16 cellular contexts compared by ENCODE assay signal in genomic region chr1:235861857-235862256, GRCh38. TPM values are rescaled to one million over a fixed set of nuclear protein-coding genes. Genes with fewer than 3 reads are reported as not detected.
DNase-seq lines count a peak whose midpoint lies in the region; ATAC-seq, FAIRE-seq and TF ChIP-seq lines count a peak whose summit lies in the region.
"Had no signal": no experiment of that assay in that cellular context is flagged by ENCODE, and none has a peak within 500 bp of the region (broad histone marks: within the 10 kb centered on the region; RNA-seq: fewer than 3 reads in every experiment).

No MANE protein-coding gene starts in this region.

- H4K8ac ChIP-seq in H9 (replicated peaks; ENCODE audit: insufficient read length, low read depth, low read length), result no peak overlapping the region

- no peak overlapping the region for H2BK120ac ChIP-seq in H9 (ENCODE audit: low read depth, low read length, poor library complexity, severe bottlenecking)

- no peak overlapping the region for H3K4ac ChIP-seq in H9 (ENCODE audit: low read depth, low read length)

- H3K27me3 Mint-ChIP-seq in activated CD8-positive, alpha-beta memory T cell treated with anti-CD3 and anti-CD28 coated beads, Interleukin-2, amount 10 ng/mL, durations not matched to agents 7 days and 5 days, result no peaks in the 10 kb centered on the region
- no peaks in the 10 kb centered on the region for H3K27me3 Mint-ChIP-seq in activated naive CD8-positive, alpha-beta T cell treated with anti-CD3 and anti-CD28 coated beads, Interleukin-2, amount 10 ng/mL, durations not matched to agents 7 days and 5 days
- peaks cover 28% of the 10 kb centered on the region for H3K27me3 Mint-ChIP-seq in H9 (ENCODE audit: low read depth)
- no peaks in the 10 kb centered on the region for H3K27me3 Mint-ChIP-seq in T-helper 2 cell treated with Interferon-gamma antibody and Interleukin-4, amounts not matched to agents 5 μg/mL and 100 μg/mL, for 36 hours (ENCODE audit: low read depth)

- no peaks in the 10 kb centered on the region for H3K36me3 ChIP-seq in neutrophil

- no peak for ATAC-seq in activated CD8-positive, alpha-beta memory T cell treated with anti-CD3 and anti-CD28 coated beads, Interleukin-2, amount 10 ng/mL, durations not matched to agents 7 days and 5 days
- ATAC-seq in activated naive CD8-positive, alpha-beta T cell treated with anti-CD3 and anti-CD28 coated beads, Interleukin-2, amount 10 ng/mL, durations not matched to agents 7 days and 5 days (ENCODE audit: low read depth), result no peak

- H4K91ac ChIP-seq in H9 (ENCODE audit: insufficient read length, low read depth, low read length), result no peak overlapping the region

- H3K4me1 ChIP-seq in neutrophil (ENCODE audit: control insufficient read depth in 1 of 2, insufficient read depth in 1 of 2, low read depth in 1 of 2, low read length in 1 of 2) (peaks cover 77 to 80% of the 10 kb centered on the region in 2 experiments), H9 (ENCODE audit: insufficient read depth, low read length) (no peaks in the 10 kb centered on the region; the same call in 1 of the 2 replicates)

- peaks cover 3% of the 10 kb centered on the region for H3K23me2 ChIP-seq in H9 (ENCODE audit: insufficient read length, low read depth, low read length, poor library complexity, severe bottlenecking)

- H3K9me3 ChIP-seq in neutrophil (no peaks in the 10 kb centered on the region), H9 (ENCODE audit: control insufficient read depth, low read depth, low read length) (no peaks in the 10 kb centered on the region)

- H3K23ac ChIP-seq in H9 (ENCODE audit: insufficient read length, low read depth, low read length), result no peak overlapping the region

- H3K9ac ChIP-seq in H9 (ENCODE audit: extremely low read depth, insufficient read length, low read length), result no peak overlapping the region

- H3K36me3 Mint-ChIP-seq in activated CD8-positive, alpha-beta memory T cell treated with anti-CD3 and anti-CD28 coated beads, Interleukin-2, amount 10 ng/mL, durations not matched to agents 7 days and 5 days, result peaks cover 30% of the 10 kb centered on the region
- peaks cover 22% of the 10 kb centered on the region for H3K36me3 Mint-ChIP-seq in activated naive CD8-positive, alpha-beta T cell treated with anti-CD3 and anti-CD28 coated beads, Interleukin-2, amount 10 ng/mL, durations not matched to agents 7 days and 5 days
- H3K36me3 Mint-ChIP-seq in H9 (ENCODE audit: insufficient read depth in 1 of 3, low read depth in 3 of 3), result no peaks in the 10 kb centered on the region
- H3K36me3 Mint-ChIP-seq in T-helper 2 cell treated with Interferon-gamma antibody and Interleukin-4, amounts not matched to agents 5 μg/mL and 100 μg/mL, for 36 hours (ENCODE audit: low read depth), result peaks cover 1% of the 10 kb centered on the region

- H3K27ac ChIP-seq in neutrophil (peak overlapping the region; percentile 99), H9 (ENCODE audit: insufficient read length, low read depth, low read length) (no peak overlapping the region)

- no peak overlapping the region for H3T11ph ChIP-seq in H9 (ENCODE audit: low read length)

- H3K79me2 ChIP-seq in H9 (ENCODE audit: insufficient read depth, low read length), result no peaks in the 10 kb centered on the region

- no peak overlapping the region for H2AK5ac ChIP-seq in H9 (ENCODE audit: insufficient read length, low read length)

- peak overlapping the region; percentile 63 for H3K27ac Mint-ChIP-seq in activated CD8-positive, alpha-beta memory T cell treated with anti-CD3 and anti-CD28 coated beads, Interleukin-2, amount 10 ng/mL, durations not matched to agents 7 days and 5 days
- H3K27ac Mint-ChIP-seq in activated naive CD8-positive, alpha-beta T cell treated with anti-CD3 and anti-CD28 coated beads, Interleukin-2, amount 10 ng/mL, durations not matched to agents 7 days and 5 days, result peak overlapping the region; percentile 33
- H3K27ac Mint-ChIP-seq in H9, result no peak overlapping the region
- H3K27ac Mint-ChIP-seq in T-helper 2 cell treated with Interferon-gamma antibody and Interleukin-4, amounts not matched to agents 5 μg/mL and 100 μg/mL, for 36 hours, result no peak overlapping the region

- no peak overlapping the region for H2BK12ac ChIP-seq in H9 (ENCODE audit: insufficient read length, low read depth, low read length)

- H2BK20ac ChIP-seq in H9 (ENCODE audit: low read depth, low read length, poor library complexity, severe bottlenecking), result no peak overlapping the region

- peaks cover 53% of the 10 kb centered on the region for H3K4me1 Mint-ChIP-seq in activated CD8-positive, alpha-beta memory T cell treated with anti-CD3 and anti-CD28 coated beads, Interleukin-2, amount 10 ng/mL, durations not matched to agents 7 days and 5 days
- peaks cover 50% of the 10 kb centered on the region for H3K4me1 Mint-ChIP-seq in activated naive CD8-positive, alpha-beta T cell treated with anti-CD3 and anti-CD28 coated beads, Interleukin-2, amount 10 ng/mL, durations not matched to agents 7 days and 5 days
- peaks cover 9 to 11% of the 10 kb centered on the region in 2 experiments for H3K4me1 Mint-ChIP-seq in H9
- H3K4me1 Mint-ChIP-seq in T-helper 2 cell treated with Interferon-gamma antibody and Interleukin-4, amounts not matched to agents 5 μg/mL and 100 μg/mL, for 36 hours (ENCODE audit: low read depth), result peaks cover 39% of the 10 kb centered on the region

- H4K20me1 ChIP-seq in H9 (ENCODE audit: control insufficient read depth, insufficient read depth, insufficient read length), result no peaks in the 10 kb centered on the region

- no peak overlapping the region for H3K18ac ChIP-seq in H9 (ENCODE audit: insufficient read length, low read depth, low read length)

- H2BK5ac ChIP-seq in H9 (ENCODE audit: insufficient read length, low read length), result no peak overlapping the region

- no peaks in the 10 kb centered on the region for H3K27me3 ChIP-seq in neutrophil
- H3K27me3 ChIP-seq in H9 (ENCODE audit: insufficient read depth, low read length), result peaks cover 2% of the 10 kb centered on the region; the same call in 1 of the 2 replicates

- CTCF ChIA-PET in activated CD8-positive, alpha-beta memory T cell treated with anti-CD3 and anti-CD28 coated beads, Interleukin-2, amount 10 ng/mL, durations not matched to agents 7 days and 5 days (lab: Charles Lee), result interaction anchor here (1.0 to 2.0 kb wide), 4 partner anchors 9 to 110 kb away, joined by 3 to 7 read pairs (median 4); no protein-coding TSS in a partner anchor

- TF ChIP-seq POLR2A in GM12892 (IDR thresholded peaks at IDR 0.05; ENCODE audit: low read depth, low read length), result no peak

- DNase-seq in activated CD8-positive, alpha-beta memory T cell treated with anti-CD3 and anti-CD28 coated beads, Interleukin-2, amount 10 ng/mL, durations not matched to agents 7 days and 5 days, result no peak
- DNase-seq in activated CD8-positive, alpha-beta memory T cell treated with anti-CD3 and anti-CD28 coated beads, Interleukin-2, amount 50 U/mL, for 48 hours, result no peak
- DNase-seq in GM12892 (ENCODE audit: insufficient read length) (no peak), H9 (no peak), activated gamma-delta T cell (lab: John Stamatoyannopoulos, UW) (no peak)
- no peak for DNase-seq in activated naive CD8-positive, alpha-beta T cell treated with anti-CD3 and anti-CD28 coated beads, Interleukin-2, amount 10 ng/mL, durations not matched to agents 7 days and 5 days
- no peak for DNase-seq in T-helper 2 cell treated with Interferon-gamma antibody and Interleukin-4, amounts not matched to agents 5 μg/mL and 100 μg/mL, for 36 hours (ENCODE audit: low spot score)
- DNase-seq: DMS 273 treated with DMSO at 0.1 percent for 48 hours, GOT3, HFFc6, KBM-7, NCI-H1930, NCI-H2171, NCI-H774, SHP77 had no signal

- POLR2A ChIA-PET in activated naive CD8-positive, alpha-beta T cell treated with anti-CD3 and anti-CD28 coated beads, Interleukin-2, amount 10 ng/mL, durations not matched to agents 7 days and 5 days (lab: Charles Lee), result no interaction called here

- no peak overlapping the region for H2AFZ ChIP-seq in H9 (ENCODE audit: low read length)

- H3K4me2 ChIP-seq in H9 (ENCODE audit: insufficient read depth, insufficient read length, low read length), result no peak overlapping the region

- TF ChIP-seq CTCF in neutrophil (IDR thresholded peaks at IDR 0.05), result no peak
- no peak for TF ChIP-seq CTCF in H9 (conservative IDR thresholded peaks at IDR 0.05)

- H3K79me1 ChIP-seq in H9 (ENCODE audit: insufficient read depth, low read depth, low read length, poor library complexity, severe bottlenecking), result no peaks in the 10 kb centered on the region

- no peak overlapping the region for H3K4me3 Mint-ChIP-seq in activated CD8-positive, alpha-beta memory T cell treated with anti-CD3 and anti-CD28 coated beads, Interleukin-2, amount 10 ng/mL, durations not matched to agents 7 days and 5 days
- no peak overlapping the region for H3K4me3 Mint-ChIP-seq in activated naive CD8-positive, alpha-beta T cell treated with anti-CD3 and anti-CD28 coated beads, Interleukin-2, amount 10 ng/mL, durations not matched to agents 7 days and 5 days
- no peak overlapping the region for H3K4me3 Mint-ChIP-seq in H9
- H3K4me3 Mint-ChIP-seq in T-helper 2 cell treated with Interferon-gamma antibody and Interleukin-4, amounts not matched to agents 5 μg/mL and 100 μg/mL, for 36 hours, result no peak overlapping the region
- H3K4me3 Mint-ChIP-seq: HFFc6 had no signal

- peak; percentile 53 for FAIRE-seq in GM12892 (lab: Jason Lieb, UNC)

- H2BK15ac ChIP-seq in H9 (ENCODE audit: low read depth, low read length), result no peak overlapping the region

- H3K56ac ChIP-seq in H9 (ENCODE audit: insufficient read length, low read depth, low read length), result no peak overlapping the region

- H3K4me3 ChIP-seq in neutrophil (ENCODE audit: low read depth in 1 of 2, low read length in 1 of 2), result peak overlapping the region in 1 of 2 experiments; percentile 80

- no peak overlapping the region for H3K14ac ChIP-seq in H9 (ENCODE audit: insufficient read depth, low read length)

- H3K9me3 Mint-ChIP-seq in activated CD8-positive, alpha-beta memory T cell treated with anti-CD3 and anti-CD28 coated beads, Interleukin-2, amount 10 ng/mL, durations not matched to agents 7 days and 5 days (ENCODE audit: low read depth), result peaks cover 2% of the 10 kb centered on the region
- H3K9me3 Mint-ChIP-seq in activated naive CD8-positive, alpha-beta T cell treated with anti-CD3 and anti-CD28 coated beads, Interleukin-2, amount 10 ng/mL, durations not matched to agents 7 days and 5 days, result peaks cover 2% of the 10 kb centered on the region
- no peaks in the 10 kb centered on the region; a peak in 1 of 5 replicates for H3K9me3 Mint-ChIP-seq in H9
- no peaks in the 10 kb centered on the region for H3K9me3 Mint-ChIP-seq in T-helper 2 cell treated with Interferon-gamma antibody and Interleukin-4, amounts not matched to agents 5 μg/mL and 100 μg/mL, for 36 hours
- H3K9me3 Mint-ChIP-seq: HFFc6 had no signal

- H4K5ac ChIP-seq in H9 (ENCODE audit: insufficient read length, low read depth, low read length), result no peak overlapping the region

RNA-seq across cellular contexts. Expression of gene LYST, which starts 4.8 kb away (rescaled TPM):
- 100 to 1,000 TPM in 1 of 2 experiments, 10 to 100 TPM in 1; 64.9 to 131 TPM for total RNA-seq in activated CD8-positive, alpha-beta memory T cell treated with anti-CD3 and anti-CD28 coated beads, Interleukin-2, amount 10 ng/mL, durations not matched to agents 7 days and 5 days
- polyA plus RNA-seq in GM12892 (2012; ENCODE audit: missing spikeins), result 7.9 TPM
- 10 to 100 TPM; 52.8 to 61.2 TPM for total RNA-seq in activated naive CD8-positive, alpha-beta T cell treated with anti-CD3 and anti-CD28 coated beads, Interleukin-2, amount 10 ng/mL, durations not matched to agents 7 days and 5 days
- total RNA-seq in H9 (2021), result 0.13 and 0.57 TPM in 2 replicates

Comparison
In these comparisons a context has a peak if more than half of its experiments do, and no peak if none do; other contexts are left out.
1. H3K27ac Mint-ChIP-seq: peak in activated CD8-positive, alpha-beta memory T cell treated with anti-CD3 and anti-CD28 coated beads, Interleukin-2, amount 10 ng/mL, durations not matched to agents 7 days and 5 days (single experiment) and activated naive CD8-positive, alpha-beta T cell treated with anti-CD3 and anti-CD28 coated beads, Interleukin-2, amount 10 ng/mL, durations not matched to agents 7 days and 5 days (single experiment); none in H9 (0 of 3) and T-helper 2 cell treated with Interferon-gamma antibody and Interleukin-4, amounts not matched to agents 5 μg/mL and 100 μg/mL, for 36 hours (single experiment).
2. RNA of gene LYST, which starts 4.8 kb away (total RNA-seq): 64.9 to 131 TPM in activated CD8-positive, alpha-beta memory T cell treated with anti-CD3 and anti-CD28 coated beads, Interleukin-2, amount 10 ng/mL, durations not matched to agents 7 days and 5 days and 52.8 to 61.2 TPM in activated naive CD8-positive, alpha-beta T cell treated with anti-CD3 and anti-CD28 coated beads, Interleukin-2, amount 10 ng/mL, durations not matched to agents 7 days and 5 days; 0.13 to 0.57 TPM in H9; every median in the first group is over 10 times any median in the second.